ENCODE assay signal across 14 cellular contexts in genomic region chr1:160168609-160169369, GRCh38. TPM values are rescaled to one million over a fixed set of nuclear protein-coding genes. Genes with fewer than 3 reads are reported as not detected.
DNase-seq lines count a peak whose midpoint lies in the region; TF ChIP-seq lines count a peak whose summit lies in the region.
"Had no signal": no experiment of that assay in that cellular context is flagged by ENCODE, and none has a peak within 500 bp of the region (broad histone marks: within the 10 kb centered on the region; RNA-seq: fewer than 3 reads in every experiment).

No MANE protein-coding gene starts in this region.

- H3K27ac Mint-ChIP-seq in osteocyte (ENCODE audit: unreplicated experiment) = peak overlapping the region; percentile 87
- H3K27ac Mint-ChIP-seq: progenitor cell of endocrine pancreas had no signal

- in situ Hi-C loops in transverse colon (cut with MboI; ENCODE audit: low pct_ligation_motif_present in 1 of 4, low pct_unique_long_range_greater_than_20kb in 1 of 4, low sequenced_read_pairs in 3 of 4) = no loop called here

- peaks cover 58% of the 10 kb centered on the region for H3K27me3 ChIP-seq in ectodermal cell (ENCODE audit: control insufficient read depth, insufficient read depth, low read length, poor library complexity, severe bottlenecking)
- H3K27me3 ChIP-seq in transverse colon = peaks cover 3% of the 10 kb centered on the region

- peaks cover 40% of the 10 kb centered on the region for H3K4me1 Mint-ChIP-seq in osteocyte (ENCODE audit: unreplicated experiment)

- no peaks in the 10 kb centered on the region for H3K9me3 ChIP-seq in ectodermal cell (ENCODE audit: control insufficient read depth, low read length)
- no peaks in the 10 kb centered on the region for H3K9me3 ChIP-seq in transverse colon
- H3K9me3 ChIP-seq: heart right ventricle had no signal

- 33 to 37% methylated on average over 13 of the region's 13 CpGs for WGBS in ectodermal cell, 2 experiments
- 73 to 84% methylated on average over 5 to 13 of the region's 13 CpGs for WGBS in transverse colon (ENCODE audit: low coverage in 1 of 2), 2 donors

- no peaks in the 10 kb centered on the region for H3K9me3 Mint-ChIP-seq in osteocyte (ENCODE audit: unreplicated experiment)
- H3K9me3 Mint-ChIP-seq: activated T-cell treated with anti-CD3 and anti-CD28 coated beads, Interleukin-2, amount 50 U/mL, for 24 hours; CD8-positive, alpha-beta memory T cell had no signal

- DNase-seq in GM03348 (ENCODE audit: low spot score) = peak; percentile 55
- peak; percentile 73 for DNase-seq in NB4 (ENCODE audit: low read depth)
- DNase-seq in osteocyte (ENCODE audit: extremely low spot score, unreplicated experiment) = no peak
- DNase-seq in transverse colon = no peak
- DNase-seq in NCI-H187 (lab: John Stamatoyannopoulos, UW) = no peak
- DNase-seq in stimulated activated CD8-positive, alpha-beta memory T cell treated with anti-CD3 and anti-CD28 coated beads, Interleukin-4, amount 100 ng/mL, for 48 hours = no peak
- no peak for DNase-seq in inferior parietal cortex (ENCODE audit: extremely low spot score)
- DNase-seq: activated T-cell treated with anti-CD3 and anti-CD28 coated beads, Interleukin-2, amount 50 U/mL, for 24 hours; CD8-positive, alpha-beta memory T cell; heart right ventricle; NCI-H82 had no signal

- no peak for TF ChIP-seq EP300 in transverse colon (IDR thresholded peaks at IDR 0.05; ENCODE audit: low read depth)

- H3K4me1 ChIP-seq in ectodermal cell (ENCODE audit: control insufficient read depth, insufficient read depth, low read length) (peaks cover 39% of the 10 kb centered on the region), transverse colon (no peaks in the 10 kb centered on the region)

- H3K4me3 ChIP-seq in NB4 (ENCODE audit: low read depth, low read length) (peak overlapping the region; percentile 22), ectodermal cell (ENCODE audit: insufficient read depth, low read depth, low read length) (no peak overlapping the region), transverse colon (no peak overlapping the region)
- H3K4me3 ChIP-seq: heart right ventricle had no signal

- no peaks in the 10 kb centered on the region for H3K36me3 Mint-ChIP-seq in osteocyte (ENCODE audit: unreplicated experiment)
- H3K36me3 Mint-ChIP-seq: CD8-positive, alpha-beta memory T cell had no signal

- H3K27me3 Mint-ChIP-seq in osteocyte (ENCODE audit: unreplicated experiment) = peaks cover 39% of the 10 kb centered on the region

- TF ChIP-seq POLR2A in NB4 (IDR thresholded peaks at IDR 0.05; ENCODE audit: extremely low read depth, insufficient read length) = no peak
- TF ChIP-seq POLR2A in transverse colon (IDR thresholded peaks at IDR 0.05) = no peak

- H3K36me3 ChIP-seq in ectodermal cell (ENCODE audit: control insufficient read depth, insufficient read depth, low read length) (no peaks in the 10 kb centered on the region), transverse colon (no peaks in the 10 kb centered on the region)
- H3K36me3 ChIP-seq: heart right ventricle had no signal

- intact Hi-C loops in transverse colon (cut with DNase I; ENCODE audit: low total_unique reads) = no loop called here

- H3K4me3 Mint-ChIP-seq in osteocyte (ENCODE audit: unreplicated experiment) = peak overlapping the region; percentile 31
- H3K4me3 Mint-ChIP-seq: activated T-cell treated with anti-CD3 and anti-CD28 coated beads, Interleukin-2, amount 50 U/mL, for 24 hours; CD8-positive, alpha-beta memory T cell had no signal

- TF ChIP-seq CTCF in NB4 (IDR thresholded peaks at IDR 0.05; ENCODE audit: low read depth, low read length) (peak; percentile 5), osteocyte (IDR thresholded peaks at IDR 0.05) (peak; percentile 28), transverse colon (IDR thresholded peaks at IDR 0.05) (no peak)

- peak overlapping the region; percentile 4 for H3K27ac ChIP-seq in ectodermal cell (ENCODE audit: insufficient read depth, low read depth, low read length, poor library complexity, severe bottlenecking)
- no peak overlapping the region for H3K27ac ChIP-seq in transverse colon
- H3K27ac ChIP-seq: heart right ventricle had no signal

RNA-seq across cellular contexts. Expression of gene ATP1A4, which starts 17.4 kb away (rescaled TPM):
- 0.93 TPM for polyA plus RNA-seq in ectodermal cell (2013, experiment 1 of 4)
- 1.0 TPM for polyA plus RNA-seq in ectodermal cell (2013, experiment 2 of 4)
- polyA plus RNA-seq in ectodermal cell (2013, experiment 3 of 4) = 0.85 TPM
- polyA plus RNA-seq in ectodermal cell (2013, experiment 4 of 4) = 1.1 TPM
- total RNA-seq in osteocyte = not detected in 2 replicates
- total RNA-seq in transverse colon = under 1 TPM in 1 of 4 donors, not detected in 3; 0.20 TPM
- total RNA-seq: CD8-positive, alpha-beta memory T cell; lung microvascular endothelial cell; progenitor cell of endocrine pancreas had no signal
- polyA plus RNA-seq: CD8-positive, alpha-beta memory T cell had no signal

RNA-seq across cellular contexts. Expression of gene CASQ1, which starts 21.6 kb away (rescaled TPM):
- polyA plus RNA-seq in ectodermal cell (2013, experiment 1 of 4) = 2.1 TPM
- 0.53 TPM for polyA plus RNA-seq in ectodermal cell (2013, experiment 2 of 4)
- polyA plus RNA-seq in ectodermal cell (2013, experiment 3 of 4) = 0.32 TPM
- polyA plus RNA-seq in ectodermal cell (2013, experiment 4 of 4) = 0.93 TPM
- total RNA-seq in osteocyte = not detected in 2 replicates
- under 1 TPM in 2 of 4 donors, not detected in 2; 0.55 to 0.95 TPM for total RNA-seq in transverse colon
- total RNA-seq: CD8-positive, alpha-beta memory T cell; lung microvascular endothelial cell; progenitor cell of endocrine pancreas had no signal
- polyA plus RNA-seq: CD8-positive, alpha-beta memory T cell had no signal

RNA-seq across cellular contexts. Expression of gene PEA15, which starts 36.4 kb away (rescaled TPM):
- 107 TPM for polyA plus RNA-seq in ectodermal cell (2013, experiment 1 of 4)
- 121 TPM for polyA plus RNA-seq in ectodermal cell (2013, experiment 2 of 4)
- 84.4 TPM for polyA plus RNA-seq in ectodermal cell (2013, experiment 3 of 4)
- 105 TPM for polyA plus RNA-seq in ectodermal cell (2013, experiment 4 of 4)
- total RNA-seq in osteocyte (195 and 197 TPM in 2 replicates), transverse colon (10 to 100 TPM; 25.8 to 92.5 (median 27.3) TPM)

RNA-seq across cellular contexts. Expression of gene ATP1A2, which starts 53.2 kb away (rescaled TPM):
- 233 TPM for polyA plus RNA-seq in ectodermal cell (2013, experiment 1 of 4)
- polyA plus RNA-seq in ectodermal cell (2013, experiment 2 of 4) = 231 TPM
- polyA plus RNA-seq in ectodermal cell (2013, experiment 3 of 4) = 158 TPM
- 174 TPM for polyA plus RNA-seq in ectodermal cell (2013, experiment 4 of 4)
- 8.2 and 8.5 TPM in 2 replicates for total RNA-seq in osteocyte
- 10 to 100 TPM; 11.4 to 40.8 (median 23.1) TPM for total RNA-seq in transverse colon
- total RNA-seq: CD8-positive, alpha-beta memory T cell; lung microvascular endothelial cell; progenitor cell of endocrine pancreas had no signal
- polyA plus RNA-seq: CD8-positive, alpha-beta memory T cell had no signal

Comparison
In these comparisons a context has a peak if more than half of its experiments do, and no peak if none do; other contexts are left out.
1. DNase-seq: peak in GM03348 (single experiment) and NB4 (single experiment); none in osteocyte (single experiment), transverse colon (single experiment), NCI-H187 (0 of 2), stimulated activated CD8-positive, alpha-beta memory T cell treated with anti-CD3 and anti-CD28 coated beads, Interleukin-4, amount 100 ng/mL, for 48 hours (single experiment) and inferior parietal cortex (single experiment).
2. CTCF ChIP-seq: peak in NB4 (single experiment) and osteocyte (single experiment); none in transverse colon (0 of 5).